9 cellular contexts compared by ENCODE assay signal in the genomic region with DNA sequence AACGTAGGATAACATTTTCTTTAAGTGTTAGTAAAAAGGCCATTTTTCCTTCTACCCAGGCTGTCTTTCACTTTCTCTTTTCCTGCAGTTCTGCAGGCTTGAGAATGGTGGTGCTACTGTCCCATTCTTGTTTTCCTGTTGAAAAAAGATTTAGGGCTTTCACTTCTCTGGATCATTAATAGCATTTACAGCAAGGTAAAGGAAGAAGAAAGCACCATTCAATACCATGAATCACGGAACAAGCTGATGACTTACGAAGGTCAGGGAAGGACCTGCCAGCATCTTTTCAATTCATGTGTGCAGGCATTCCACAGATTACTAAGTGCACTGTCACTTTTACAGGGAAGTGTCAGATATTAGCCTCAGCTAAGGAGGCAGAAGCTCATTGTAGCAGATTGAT.
DNase-seq lines count a peak whose midpoint lies in the region; ATAC-seq and TF ChIP-seq lines count a peak whose summit lies in the region.
"Had no signal": no experiment of that assay in that cellular context is flagged by ENCODE, and none has a peak within 500 bp of the region (broad histone marks: within the 10 kb centered on the region; RNA-seq: fewer than 3 reads in every experiment).

No MANE protein-coding gene starts in this region.

- TF ChIP-seq POLR2A in Peyer's patch (IDR thresholded peaks at IDR 0.05): no peak

- no peak overlapping the region for H2AFZ ChIP-seq in osteoblast (ENCODE audit: low read length)

- ATAC-seq in HG03159 (IDR thresholded peaks at IDR 0.05; ENCODE audit: unreplicated experiment) (no peak), GM19397 (IDR thresholded peaks at IDR 0.05; ENCODE audit: unreplicated experiment) (no peak)

- H3K27me3 ChIP-seq in osteoblast (ENCODE audit: insufficient read depth, low read length): no peaks in the 10 kb centered on the region
- no peaks in the 10 kb centered on the region for H3K27me3 ChIP-seq in Peyer's patch

- H3K27ac ChIP-seq in osteoblast (ENCODE audit: low read depth, low read length) (no peak overlapping the region), Peyer's patch (no peak overlapping the region)

- no peaks in the 10 kb centered on the region for H3K79me2 ChIP-seq in osteoblast (ENCODE audit: insufficient read depth, low read length)

- H3K9me3 ChIP-seq in osteoblast (ENCODE audit: low read depth, low read length) (no peaks in the 10 kb centered on the region), Peyer's patch (no peaks in the 10 kb centered on the region)

- TF ChIP-seq CTCF in osteoblast (IDR thresholded peaks at IDR 0.05; ENCODE audit: extremely low read depth, low read depth, low read length): no peak
- peak in 3 of 6 experiments; percentile 19 to 45 (median 31) for TF ChIP-seq CTCF in Peyer's patch (IDR thresholded peaks at IDR 0.05)

- peak; percentile 59 for DNase-seq in DMS 273 (lab: John Stamatoyannopoulos, UW; ENCODE audit: unreplicated experiment)
- peak; percentile 15 for DNase-seq in NCI-H226
- DNase-seq in fibroblast of gingiva (ENCODE audit: low read depth): peak; percentile 3
- DNase-seq in osteoblast (ENCODE audit: insufficient read length, low spot score, missing footprints): peak; percentile 11
- no peak for DNase-seq in Peyer's patch
- no peak for DNase-seq in activated CD4-positive, CD25-positive, alpha-beta regulatory T cell treated with anti-CD3 and anti-CD28 coated beads, Interleukin-2, amount 50 U/mL, for 72 hours
- DNase-seq: NCI-H2029 had no signal

- H3K36me3 ChIP-seq in osteoblast (ENCODE audit: insufficient read depth, low read length): no peaks in the 10 kb centered on the region
- no peaks in the 10 kb centered on the region for H3K36me3 ChIP-seq in Peyer's patch

- H4K20me1 ChIP-seq in osteoblast (ENCODE audit: insufficient read depth, low read length): no peaks in the 10 kb centered on the region

- no peak overlapping the region for H3K4me2 ChIP-seq in osteoblast (ENCODE audit: insufficient read depth, low read length)

- H3K4me1 ChIP-seq in osteoblast (ENCODE audit: insufficient read depth, low read length) (no peaks in the 10 kb centered on the region), Peyer's patch (no peaks in the 10 kb centered on the region)

- H3K4me3 ChIP-seq in osteoblast (ENCODE audit: insufficient read depth, low read length) (no peak overlapping the region), Peyer's patch (no peak overlapping the region)

Comparison
In these comparisons a context has a peak if more than half of its experiments do, and no peak if none do; other contexts are left out.
1. DNase-seq: peak in DMS 273 (single experiment), NCI-H226 (single experiment), fibroblast of gingiva (single experiment) and osteoblast (single experiment); none in Peyer's patch (0 of 3) and activated CD4-positive, CD25-positive, alpha-beta regulatory T cell treated with anti-CD3 and anti-CD28 coated beads, Interleukin-2, amount 50 U/mL, for 72 hours (single experiment).